In the genomic region with DNA sequence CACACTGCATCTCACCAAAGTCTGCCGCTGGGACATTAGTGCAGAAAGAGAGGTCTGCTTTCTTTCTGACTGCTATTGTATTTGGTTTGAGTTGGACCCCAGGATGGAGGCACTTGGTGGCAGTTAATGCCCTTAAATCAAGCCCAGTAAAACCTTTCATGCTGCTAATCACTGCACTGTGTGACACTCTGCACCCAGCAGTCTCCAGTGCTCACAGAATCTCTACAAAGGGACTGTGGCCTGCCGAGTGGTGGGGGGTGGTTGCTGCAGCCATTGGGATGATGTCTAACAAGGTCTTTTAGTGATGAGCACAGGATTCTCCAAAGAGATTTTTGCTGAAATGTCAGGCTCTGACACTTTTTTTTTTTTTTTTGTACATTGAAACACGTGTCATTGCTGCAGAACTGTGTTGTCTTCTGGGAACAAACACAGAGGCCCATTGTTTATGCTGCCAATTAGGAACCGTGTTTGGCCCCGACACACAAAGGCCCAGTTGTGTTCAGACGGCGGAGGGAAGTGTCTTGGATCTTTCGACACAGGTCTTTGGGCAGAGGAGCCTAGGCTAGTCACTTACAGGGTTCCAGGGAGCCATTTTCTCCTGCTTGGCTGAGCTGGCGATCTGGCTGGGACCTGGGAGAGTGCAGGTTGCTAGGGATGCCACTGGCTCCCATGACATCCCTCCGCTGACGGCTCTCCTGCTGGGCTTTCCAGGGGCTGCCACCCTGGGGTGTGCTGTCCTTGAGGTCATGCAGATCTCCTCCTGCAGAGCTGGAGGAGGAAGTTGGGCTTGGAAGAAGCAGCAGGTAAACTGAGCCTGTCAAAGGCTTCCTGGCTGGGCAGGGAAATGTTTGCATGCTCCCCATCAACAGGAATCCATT, we compare ENCODE assay signal across 20 cellular contexts. TPM values are rescaled to one million over a fixed set of nuclear protein-coding genes. Genes with fewer than 3 reads are reported as not detected.
DNase-seq lines count a peak whose midpoint lies in the region; ATAC-seq and TF ChIP-seq lines count a peak whose summit lies in the region.
"Had no signal": no experiment of that assay in that cellular context is flagged by ENCODE, and none has a peak within 500 bp of the region (broad histone marks: within the 10 kb centered on the region; RNA-seq: fewer than 3 reads in every experiment).

No MANE protein-coding gene starts in this region.

- no peaks in the 10 kb centered on the region; the same call in 1 of the 2 replicates for H3K36me3 Mint-ChIP-seq in WTC11
- H3K36me3 Mint-ChIP-seq: activated naive CD8-positive, alpha-beta T cell treated with anti-CD3 and anti-CD28 coated beads for 36 hours had no signal

- DNase-seq in WTC11 (ENCODE audit: low spot score): no peak
- peak; percentile 95 for DNase-seq in foreskin melanocyte
- peak; percentile 92 for DNase-seq in midbrain (lab: John Stamatoyannopoulos, UW)
- DNase-seq in testis: peak; percentile 80
- no peak for DNase-seq in stimulated activated CD4-positive, alpha-beta T cell treated with anti-CD3 and anti-CD28 coated beads, Interleukin-2, amount 100 ng/mL, for 24 hours
- DNase-seq in G401 (ENCODE audit: low spot score): no peak
- no peak for DNase-seq in COR-L47 (lab: John Stamatoyannopoulos, UW)
- DNase-seq: activated CD4-positive, CD25-positive, alpha-beta regulatory T cell; activated naive CD8-positive, alpha-beta T cell treated with anti-CD3 and anti-CD28 coated beads for 36 hours; BE2C; DMS 273 treated with DMSO at 0.1 percent for 48 hours; effector memory CD4-positive, alpha-beta T cell; GDM1; kidney; NCI-H1092 treated with DMSO at 0.1 percent for 48 hours; NCI-H2081; NCI-H510A treated with DMSO at 0.1 percent for 48 hours; stimulated activated CD4-positive, alpha-beta T cell treated with anti-CD3 and anti-CD28 coated beads, Interleukin-4, amount 100 ng/mL, for 1 hour; T-helper 17 cell had no signal

- intact Hi-C loops in testis (cut with DNase I; ENCODE audit: low total_unique reads): no loop called here

- in situ Hi-C loops in G401 (cut with HindIII; ENCODE audit: low sequenced_read_pairs): no loop called here

- H3K4me1 Mint-ChIP-seq in WTC11: peaks cover 7% of the 10 kb centered on the region
- H3K4me1 Mint-ChIP-seq: activated naive CD8-positive, alpha-beta T cell treated with anti-CD3 and anti-CD28 coated beads for 36 hours had no signal

- H3K9me3 Mint-ChIP-seq in WTC11: no peaks in the 10 kb centered on the region; the same call in 1 of the 2 replicates
- H3K9me3 Mint-ChIP-seq: activated naive CD8-positive, alpha-beta T cell treated with anti-CD3 and anti-CD28 coated beads for 36 hours had no signal

- no peak overlapping the region for H3K4me3 ChIP-seq in testis

- H3K9me3 ChIP-seq in testis: no peaks in the 10 kb centered on the region
- H3K9me3 ChIP-seq: BE2C had no signal

- 73 to 92% methylated on average over 8 to 11 of the region's 11 CpGs for WGBS in testis, 2 donors

- H3K4me3 Mint-ChIP-seq in WTC11: no peak overlapping the region
- H3K4me3 Mint-ChIP-seq: activated naive CD8-positive, alpha-beta T cell treated with anti-CD3 and anti-CD28 coated beads for 36 hours; T-helper 17 cell had no signal

- no peak for TF ChIP-seq POLR2A in testis (IDR thresholded peaks at IDR 0.05)

- peaks cover 3% of the 10 kb centered on the region for H3K4me1 ChIP-seq in testis
- H3K4me1 ChIP-seq: BE2C had no signal

- H3K27me3 ChIP-seq in testis: no peaks in the 10 kb centered on the region
- H3K27me3 ChIP-seq: BE2C had no signal

- POLR2A ChIA-PET in WTC11 (lab: Charles Lee): no interaction called here

- no peak overlapping the region for H3K27ac Mint-ChIP-seq in WTC11
- H3K27ac Mint-ChIP-seq: activated naive CD8-positive, alpha-beta T cell treated with anti-CD3 and anti-CD28 coated beads for 36 hours; T-helper 17 cell had no signal

- ATAC-seq in WTC11: no peak
- ATAC-seq: HCT116, T-helper 17 cell had no signal

- H3K36me3 ChIP-seq in testis (ENCODE audit: low read depth, missing control alignments): no peaks in the 10 kb centered on the region
- H3K36me3 ChIP-seq: BE2C had no signal

- H3K27me3 Mint-ChIP-seq in WTC11 (ENCODE audit: low read depth): no peaks in the 10 kb centered on the region
- H3K27me3 Mint-ChIP-seq: activated naive CD8-positive, alpha-beta T cell treated with anti-CD3 and anti-CD28 coated beads for 36 hours had no signal

- H3K27ac ChIP-seq in testis: no peak overlapping the region

- TF ChIP-seq CTCF in WTC11 (IDR thresholded peaks at IDR 0.05) (no peak), testis (IDR thresholded peaks at IDR 0.05) (no peak)

- CTCF ChIA-PET in WTC11 (lab: Charles Lee): interaction anchor here (1.4 kb wide), 1 partner anchor 50 kb away, joined by 5 read pairs; no protein-coding TSS in a partner anchor

TF ChIP-seq in WTC11, 78 proteins besides CTCF, POLR2A, EP300 and RAD21:
- TF ChIP-seq FOXJ3 (CRISPR knock-in tag; IDR thresholded peaks at IDR 0.05; ENCODE audit: borderline replicate concordance): no peak
- TF ChIP-seq OVOL2 (CRISPR knock-in tag; IDR thresholded peaks at IDR 0.05; ENCODE audit: borderline replicate concordance): no peak
- TF ChIP-seq, protein P1, sequence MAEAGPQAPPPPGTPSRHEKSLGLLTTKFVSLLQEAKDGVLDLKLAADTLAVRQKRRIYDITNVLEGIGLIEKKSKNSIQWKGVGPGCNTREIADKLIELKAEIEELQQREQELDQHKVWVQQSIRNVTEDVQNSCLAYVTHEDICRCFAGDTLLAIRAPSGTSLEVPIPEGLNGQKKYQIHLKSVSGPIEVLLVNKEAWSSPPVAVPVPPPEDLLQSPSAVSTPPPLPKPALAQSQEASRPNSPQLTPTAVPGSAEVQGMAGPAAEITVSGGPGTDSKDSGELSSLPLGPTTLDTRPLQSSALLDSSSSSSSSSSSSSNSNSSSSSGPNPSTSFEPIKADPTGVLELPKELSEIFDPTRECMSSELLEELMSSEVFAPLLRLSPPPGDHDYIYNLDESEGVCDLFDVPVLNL (CRISPR knock-in tag; IDR thresholded peaks at IDR 0.05; ENCODE audit: borderline replicate concordance, low read depth): no peak
- peak; percentile 68 for TF ChIP-seq ZNF423 (CRISPR knock-in tag; IDR thresholded peaks at IDR 0.05)
- no peak for TF ChIP-seq ZNF416 (CRISPR knock-in tag; IDR thresholded peaks at IDR 0.05)

RNA-seq across cellular contexts. Expression of a gene that starts 16.2 kb away (rescaled TPM):
- total RNA-seq in WTC11 (2021) (39.9 to 52.3 TPM (median 41.8 TPM) in 3 replicates), testis (10 to 100 TPM; 27.4 to 35.6 TPM)
- polyA plus RNA-seq in testis (ENCODE audit: insufficient read depth, low read depth, low replicate concordance): 26.2 TPM
- total RNA-seq in G401 (2014; rRNA removed; shearing (Covaris generic)): 2.5 and 2.7 TPM in 2 replicates

Comparison
In these comparisons a context has a peak if more than half of its experiments do, and no peak if none do; other contexts are left out.
1. DNase-seq: peak in foreskin melanocyte (single experiment), midbrain (single experiment) and testis (single experiment); none in WTC11 (single experiment), stimulated activated CD4-positive, alpha-beta T cell treated with anti-CD3 and anti-CD28 coated beads, Interleukin-2, amount 100 ng/mL, for 24 hours (0 of 2), G401 (single experiment) and COR-L47 (single experiment).